ENCODE assay signal across 9 cellular contexts in the genomic region with DNA sequence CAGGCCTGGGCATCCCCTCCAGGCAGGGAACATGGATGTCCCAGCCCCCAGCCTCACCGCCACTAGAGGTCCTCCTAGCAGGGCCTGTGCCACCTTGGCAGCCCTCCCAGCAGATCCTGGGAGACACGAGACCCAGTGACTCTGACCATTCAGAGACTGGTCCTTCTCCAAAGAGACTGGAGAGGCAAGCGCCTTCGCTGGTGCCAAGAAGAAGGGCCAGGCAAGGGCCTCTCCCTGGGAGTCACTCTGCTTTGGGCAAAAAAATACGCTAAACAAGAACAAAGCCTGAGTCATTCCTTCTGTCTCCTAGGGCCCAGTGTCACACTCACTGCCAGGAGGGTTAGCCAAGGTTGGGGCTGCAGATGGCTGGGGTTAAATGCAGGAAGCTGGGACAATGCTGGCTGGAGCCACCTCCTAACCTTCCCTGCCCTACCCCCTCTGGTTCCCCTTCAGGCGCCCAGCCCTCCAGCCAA. TPM values are rescaled to one million over a fixed set of nuclear protein-coding genes. Genes with fewer than 3 reads are reported as not detected.
DNase-seq lines count a peak whose midpoint lies in the region; ATAC-seq and TF ChIP-seq lines count a peak whose summit lies in the region.
"Had no signal": no experiment of that assay in that cellular context is flagged by ENCODE, and none has a peak within 500 bp of the region (broad histone marks: within the 10 kb centered on the region; RNA-seq: fewer than 3 reads in every experiment).

No MANE protein-coding gene starts in this region.

- POLR2A ChIA-PET in RWPE1 (lab: Yijun Ruan, JAX; ENCODE audit: low non-redundant PET): no interaction called here

- no peak overlapping the region for H3K27ac ChIP-seq in brain microvascular endothelial cell
- no peak overlapping the region for H3K27ac ChIP-seq in vagina
- H3K27ac ChIP-seq in RWPE1: no peak overlapping the region

- CTCF ChIA-PET in RWPE1 (lab: Yijun Ruan, JAX): no interaction called here

- DNase-seq in AG08396 (ENCODE audit: low spot score) (peak; percentile 29), HK-2 (ENCODE audit: unreplicated experiment) (peak; percentile 1), brain microvascular endothelial cell (peak; percentile 11), left lobe of liver (ENCODE audit: low spot score) (no peak), vagina (ENCODE audit: extremely low spot score in 2 of 2) (no peak), RWPE1 (ENCODE audit: low spot score) (no peak)
- DNase-seq: activated gamma-delta T cell treated with Interleukin-2 at 50 U/mL for 16 hours had no signal

- in situ Hi-C loops in brain microvascular endothelial cell (cut with HindIII; ENCODE audit: low pct_ligation_motif_present, low sequenced_read_pairs): no loop called here

- no peaks in the 10 kb centered on the region for H3K9me3 ChIP-seq in vagina

- H3K27me3 ChIP-seq in brain microvascular endothelial cell (replicated peaks) (no peaks in the 10 kb centered on the region), vagina (no peaks in the 10 kb centered on the region)

- no peak for TF ChIP-seq POLR2A in vagina (IDR thresholded peaks at IDR 0.05)

- H3K4me3 ChIP-seq in brain microvascular endothelial cell (ENCODE audit: low read depth, low read length): no peak overlapping the region
- H3K4me3 ChIP-seq in vagina: no peak overlapping the region

- ATAC-seq in left lobe of liver (peak; percentile 63), HG02763 (IDR thresholded peaks at IDR 0.05; ENCODE audit: unreplicated experiment) (no peak), GM19023 (IDR thresholded peaks at IDR 0.05; ENCODE audit: unreplicated experiment) (no peak)

- H3K36me3 ChIP-seq in brain microvascular endothelial cell (replicated peaks) (no peaks in the 10 kb centered on the region), vagina (no peaks in the 10 kb centered on the region)

- peaks cover 3% of the 10 kb centered on the region for H3K4me1 ChIP-seq in vagina

- peak; percentile 41 for TF ChIP-seq CTCF in brain microvascular endothelial cell (IDR thresholded peaks at IDR 0.05; ENCODE audit: low read depth, low read length, missing control alignments)
- no peak for TF ChIP-seq CTCF in vagina (IDR thresholded peaks at IDR 0.05)
- no peak for TF ChIP-seq CTCF in RWPE1 (conservative IDR thresholded peaks at IDR 0.05; ENCODE audit: low read depth)

- intact Hi-C loops in vagina (cut with DNase I): no loop called here

RNA-seq across cellular contexts. Expression of a gene that starts 35.3 kb away (rescaled TPM):
- total RNA-seq in left lobe of liver: not detected
- not detected for total RNA-seq in vagina

Comparison
In these comparisons a context has a peak if more than half of its experiments do, and no peak if none do; other contexts are left out.
1. DNase-seq: peak in AG08396 (single experiment), HK-2 (single experiment) and brain microvascular endothelial cell (single experiment); none in left lobe of liver (single experiment), vagina (0 of 2) and RWPE1 (single experiment).